Comparison of ENCODE assay signal across 19 cellular contexts in genomic region chr12:132305991-132306884, GRCh38. TPM values are rescaled to one million over a fixed set of nuclear protein-coding genes. Genes with fewer than 3 reads are reported as not detected.
A peak's percentile ranks its signal among the peaks of the same experiment; 100 is the strongest.
DNase-seq lines count a peak whose midpoint lies in the region; ATAC-seq and TF ChIP-seq lines count a peak whose summit lies in the region.
"Had no signal": no experiment of that assay in that cellular context is flagged by ENCODE, and none has a peak within 500 bp of the region (broad histone marks: within the 10 kb centered on the region; RNA-seq: fewer than 3 reads in every experiment).

No MANE protein-coding gene starts in this region.

- H4K20me1 ChIP-seq in neural progenitor cell (ENCODE audit: low read depth) (no peaks in the 10 kb centered on the region), OCI-LY7 (ENCODE audit: insufficient read depth, low read length) (no peaks in the 10 kb centered on the region)

- no peaks in the 10 kb centered on the region for H3K4me1 ChIP-seq in neural progenitor cell
- H3K4me1 ChIP-seq in aorta (ENCODE audit: control insufficient read depth in 1 of 2, insufficient read depth in 2 of 2, low read length in 2 of 2) = no peaks in the 10 kb centered on the region
- no peaks in the 10 kb centered on the region for H3K4me1 ChIP-seq in OCI-LY7 (ENCODE audit: insufficient read depth, low read length, poor library complexity, severe bottlenecking)
- H3K4me1 ChIP-seq: A549, Caco-2 had no signal

- H3K27ac Mint-ChIP-seq in natural killer cell treated with Interleukin-12 subunit alpha and Interleukin-12 subunit beta and Interleukin-15 and Interleukin-18, amount 100 ng/mL, for 72 hours = no peak overlapping the region
- H3K27ac Mint-ChIP-seq in natural killer cell (no peak overlapping the region), chondrocyte (ENCODE audit: unreplicated experiment) (no peak overlapping the region), neural progenitor cell (peak overlapping the region; percentile 9)

- H3K27ac ChIP-seq in neural progenitor cell = no peak overlapping the region
- no peak overlapping the region for H3K27ac ChIP-seq in aorta (ENCODE audit: low read depth in 1 of 2, low read length in 2 of 2)
- no peak overlapping the region for H3K27ac ChIP-seq in brain microvascular endothelial cell
- H3K27ac ChIP-seq in OCI-LY7 (ENCODE audit: low read depth, low read length, poor library complexity, severe bottlenecking) = no peak overlapping the region
- H3K27ac ChIP-seq: A549, GM23248 had no signal

- CTCF ChIA-PET in OCI-LY7 (lab: Charles Lee; ENCODE audit: unreplicated experiment) = no interaction called here

- H3K27me3 Mint-ChIP-seq in natural killer cell treated with Interleukin-12 subunit alpha and Interleukin-12 subunit beta and Interleukin-15 and Interleukin-18, amount 100 ng/mL, for 72 hours = no peaks in the 10 kb centered on the region
- H3K27me3 Mint-ChIP-seq in natural killer cell (ENCODE audit: low read depth in 2 of 2) (peaks cover 0 to 4% of the 10 kb centered on the region in 2 donors), chondrocyte (ENCODE audit: low read depth) (peaks cover 36% of the 10 kb centered on the region), neural progenitor cell (ENCODE audit: insufficient read depth, low read depth) (peaks cover 13% of the 10 kb centered on the region)

- no peaks in the 10 kb centered on the region for H3K36me3 Mint-ChIP-seq in natural killer cell treated with Interleukin-12 subunit alpha and Interleukin-12 subunit beta and Interleukin-15 and Interleukin-18, amount 100 ng/mL, for 72 hours
- no peaks in the 10 kb centered on the region for H3K36me3 Mint-ChIP-seq in natural killer cell
- peaks cover 5% of the 10 kb centered on the region for H3K36me3 Mint-ChIP-seq in chondrocyte (ENCODE audit: low read depth)
- H3K36me3 Mint-ChIP-seq in neural progenitor cell = no peaks in the 10 kb centered on the region
- H3K36me3 Mint-ChIP-seq: CD14-positive monocyte had no signal

- in situ Hi-C loops in brain microvascular endothelial cell (cut with HindIII; ENCODE audit: low pct_ligation_motif_present, low sequenced_read_pairs) = no loop called here

- no TSS peak for BruUV-seq in OCI-LY7 (replicated peaks; lab: Mats Ljungman, UMichigan)

- 81 to 83% methylated on average over 51 of the region's 51 CpGs for WGBS in aorta, 2 donors

- no peaks in the 10 kb centered on the region for H3K9me3 ChIP-seq in neural progenitor cell (ENCODE audit: low read depth)
- peaks cover 8% of the 10 kb centered on the region for H3K9me3 ChIP-seq in aorta (ENCODE audit: control insufficient read depth, low read length)
- no peaks in the 10 kb centered on the region for H3K9me3 ChIP-seq in OCI-LY7 (ENCODE audit: low read length)

- peaks cover 68% of the 10 kb centered on the region for H3K27me3 ChIP-seq in neural progenitor cell
- no peaks in the 10 kb centered on the region for H3K27me3 ChIP-seq in aorta (ENCODE audit: control insufficient read depth in 1 of 2, insufficient read depth in 2 of 2, low read length in 1 of 2)
- no peaks in the 10 kb centered on the region for H3K27me3 ChIP-seq in brain microvascular endothelial cell (replicated peaks)

- H3K4me1 Mint-ChIP-seq in natural killer cell treated with Interleukin-12 subunit alpha and Interleukin-12 subunit beta and Interleukin-15 and Interleukin-18, amount 100 ng/mL, for 72 hours (ENCODE audit: low read depth in 2 of 2) = no peaks in the 10 kb centered on the region
- no peaks in the 10 kb centered on the region for H3K4me1 Mint-ChIP-seq in natural killer cell
- H3K4me1 Mint-ChIP-seq in chondrocyte (ENCODE audit: low read depth) = no peaks in the 10 kb centered on the region
- peaks cover 20% of the 10 kb centered on the region for H3K4me1 Mint-ChIP-seq in neural progenitor cell
- H3K4me1 Mint-ChIP-seq: CD14-positive monocyte had no signal

- DNase-seq in natural killer cell treated with Interleukin-12 subunit alpha and Interleukin-12 subunit beta and Interleukin-15 and Interleukin-18, amount 100 ng/mL, for 72 hours (ENCODE audit: low spot score) = peak; percentile 44
- DNase-seq in natural killer cell = no peak
- peak; percentile 76 for DNase-seq in chondrocyte (ENCODE audit: low spot score)
- no peak for DNase-seq in neural progenitor cell (ENCODE audit: low spot score)
- DNase-seq in aorta = peak; percentile 45 to 71
- DNase-seq in brain microvascular endothelial cell = no peak
- no peak for DNase-seq in dedifferentiated amniotic fluid mesenchymal stem cell (ENCODE audit: extremely low spot score)
- DNase-seq in OCI-LY7 (ENCODE audit: low spot score) = no peak
- DNase-seq: GM23248; MV-4-11; NCI-H1417 treated with DMSO at 0.1 percent for 48 hours; NCI-H2029 treated with DMSO at 0.1 percent for 48 hours; NCI-H524; NK-92 treated with Interleukin-12 subunit alpha and Interleukin-12 subunit beta, amount 100 ng/mL, for 24 hours; PC-3 had no signal

- POLR2A ChIA-PET in OCI-LY7 (lab: Charles Lee) = no interaction called here

- H3K4me2 ChIP-seq in neural progenitor cell (no peak overlapping the region), OCI-LY7 (ENCODE audit: low read length) (no peak overlapping the region)
- H3K4me2 ChIP-seq: A549 had no signal

- H3K4me3 Mint-ChIP-seq in natural killer cell treated with Interleukin-12 subunit alpha and Interleukin-12 subunit beta and Interleukin-15 and Interleukin-18, amount 100 ng/mL, for 72 hours = no peak overlapping the region
- H3K4me3 Mint-ChIP-seq in natural killer cell = no peak overlapping the region
- no peak overlapping the region for H3K4me3 Mint-ChIP-seq in chondrocyte (ENCODE audit: unreplicated experiment)
- no peak overlapping the region for H3K4me3 Mint-ChIP-seq in neural progenitor cell
- H3K4me3 Mint-ChIP-seq: CD14-positive monocyte had no signal

- peak in 1 of 2 donors; percentile 36 for ATAC-seq in natural killer cell treated with Interleukin-12 subunit alpha and Interleukin-12 subunit beta and Interleukin-15 and Interleukin-18, amount 100 ng/mL, for 72 hours
- no peak for ATAC-seq in natural killer cell
- ATAC-seq in aorta (ENCODE audit: low FRiP score) = peak; percentile 47
- ATAC-seq: A549, PC-3 had no signal

- H3K36me3 ChIP-seq in neural progenitor cell = no peaks in the 10 kb centered on the region
- H3K36me3 ChIP-seq in aorta (ENCODE audit: control insufficient read depth in 1 of 2, insufficient read depth in 2 of 2, low read length in 1 of 2) = no peaks in the 10 kb centered on the region
- no peaks in the 10 kb centered on the region for H3K36me3 ChIP-seq in brain microvascular endothelial cell (replicated peaks)
- H3K36me3 ChIP-seq in OCI-LY7 (ENCODE audit: insufficient read depth, low read length) = no peaks in the 10 kb centered on the region

- H3F3A ChIP-seq in neural progenitor cell (ENCODE audit: low read depth) = no peaks in the 10 kb centered on the region

- intact Hi-C loops in natural killer cell (cut with micrococcal nuclease) = no loop called here
- intact Hi-C loops in aorta (cut with DNase I) = no loop called here
- intact Hi-C loops in OCI-LY7 (cut with micrococcal nuclease; ENCODE audit: unreplicated experiment) = no loop called here

- H3K79me2 ChIP-seq in neural progenitor cell (ENCODE audit: low read depth) (no peaks in the 10 kb centered on the region), OCI-LY7 (ENCODE audit: insufficient read depth, low read depth, low read length) (no peaks in the 10 kb centered on the region)

- no peaks in the 10 kb centered on the region for H3K9me2 ChIP-seq in OCI-LY7 (ENCODE audit: insufficient read depth, low read length)

- no peak overlapping the region for H3K9ac ChIP-seq in neural progenitor cell
- H3K9ac ChIP-seq: GM23248 had no signal

- H3K4me3 ChIP-seq in neural progenitor cell (no peak overlapping the region), aorta (ENCODE audit: low read length in 2 of 2) (no peak overlapping the region), brain microvascular endothelial cell (ENCODE audit: low read depth, low read length) (no peak overlapping the region), OCI-LY7 (ENCODE audit: low read depth, low read length, poor library complexity, severe bottlenecking) (no peak overlapping the region)
- H3K4me3 ChIP-seq: A549, GM23248 had no signal

- H3K9me3 Mint-ChIP-seq in natural killer cell treated with Interleukin-12 subunit alpha and Interleukin-12 subunit beta and Interleukin-15 and Interleukin-18, amount 100 ng/mL, for 72 hours = peaks cover 4% of the 10 kb centered on the region
- H3K9me3 Mint-ChIP-seq in natural killer cell (no peaks in the 10 kb centered on the region), chondrocyte (ENCODE audit: low read depth) (peaks cover 5% of the 10 kb centered on the region), neural progenitor cell (peaks cover 7% of the 10 kb centered on the region)

- H2AFZ ChIP-seq in neural progenitor cell (replicated peaks) = no peak overlapping the region
- H2AFZ ChIP-seq in OCI-LY7 (ENCODE audit: low read length) = no peak overlapping the region
- H2AFZ ChIP-seq: GM23248 had no signal

- no peak for TF ChIP-seq CTCF in natural killer cell (IDR thresholded peaks at IDR 0.05)
- TF ChIP-seq CTCF in chondrocyte (IDR thresholded peaks at IDR 0.05) = no peak
- no peak for TF ChIP-seq CTCF in neural progenitor cell (IDR thresholded peaks at IDR 0.05)
- TF ChIP-seq CTCF in brain microvascular endothelial cell (IDR thresholded peaks at IDR 0.05; ENCODE audit: low read depth, low read length, missing control alignments) = no peak
- no peak for TF ChIP-seq CTCF in OCI-LY7 (conservative IDR thresholded peaks at IDR 0.05; ENCODE audit: low read length)

RNA-seq across cellular contexts. Expression of gene GALNT9, which starts 23.2 kb away (rescaled TPM):
- not detected for total RNA-seq in natural killer cell treated with Interleukin-12 subunit alpha and Interleukin-12 subunit beta and Interleukin-15 and Interleukin-18, amount 100 ng/mL, for 72 hours
- total RNA-seq in natural killer cell = not detected
- 0.15 to 0.29 TPM in 2 of 3 replicates, not detected in the other for total RNA-seq in chondrocyte
- 0.34 TPM in 1 of 2 replicates, not detected in the other for total RNA-seq in neural progenitor cell (ENCODE audit: low replicate concordance)
- total RNA-seq in aorta = under 1 TPM; 0.62 to 0.84 TPM
- not detected for polyA plus RNA-seq in aorta
- 0.28 TPM in 1 of 2 replicates, not detected in the other for total RNA-seq in OCI-LY7 (2014; rRNA removed; shearing (Covaris generic))
- not detected in 2 replicates for total RNA-seq in OCI-LY7 (2022)
- total RNA-seq: HT1080 had no signal
- polyA plus RNA-seq: CD14-positive monocyte had no signal

Comparison
In these comparisons a context has a peak if more than half of its experiments do, and no peak if none do; other contexts are left out.
1. DNase-seq: peak in natural killer cell treated with Interleukin-12 subunit alpha and Interleukin-12 subunit beta and Interleukin-15 and Interleukin-18, amount 100 ng/mL, for 72 hours (single experiment), chondrocyte (single experiment) and aorta (2 of 2); none in natural killer cell (single experiment), neural progenitor cell (single experiment), brain microvascular endothelial cell (single experiment), dedifferentiated amniotic fluid mesenchymal stem cell (single experiment) and OCI-LY7 (single experiment).